8 cellular contexts compared by ENCODE assay signal in genomic region chr10:109778993-109779392, GRCh38.
"Had no signal": no experiment of that assay in that cellular context is flagged by ENCODE, and none has a peak within 500 bp of the region (broad histone marks: within the 10 kb centered on the region; RNA-seq: fewer than 3 reads in every experiment).

No MANE protein-coding gene starts in this region.

- H3K27ac Mint-ChIP-seq: H9 had no signal

- FAIRE-seq: H54, HTR-8/SVneo, K562 had no signal

- H3K9me3 Mint-ChIP-seq: H9 had no signal

- H3K4me3 ChIP-seq: K562 had no signal

- ATAC-seq: K562 had no signal

- H3K4me3 Mint-ChIP-seq: H9 had no signal

- DNase-seq: GOT3, H9, HCEC 1CT, IMR-90, KG1 had no signal
